In genomic region chr2:195561205-195562032, GRCh38 we compare ENCODE assay signal across 8 cellular contexts.
DNase-seq lines count a peak whose midpoint lies in the region; ATAC-seq, FAIRE-seq and TF ChIP-seq lines count a peak whose summit lies in the region.

No MANE protein-coding gene starts in this region.

- in situ Hi-C loops in GM13976 (cut with MboI; ENCODE audit: low sequenced_read_pairs, unreplicated experiment): no loop called here

- H3K4me2 ChIP-seq in MM.1S (ENCODE audit: low read depth, low read length): peak overlapping the region; percentile 35; the same call in 1 of the 2 replicates

- no peaks in the 10 kb centered on the region for H3K9me3 Mint-ChIP-seq in dendritic cell treated with granulocyte-macrophage colony-stimulating factor and Interleukin-4, amounts not matched to agents 40 ng/mL and 50 ng/mL, for 4 days

- no peaks in the 10 kb centered on the region for H4K20me1 ChIP-seq in MM.1S (ENCODE audit: insufficient read depth, low read length)

- CTCF ChIA-PET in A673 (lab: Charles Lee): no interaction called here

- ATAC-seq in GM18502 (IDR thresholded peaks at IDR 0.05; ENCODE audit: poor library complexity, unreplicated experiment): peak; percentile 56

- no TSS peak for BruUV-seq in A673 (replicated peaks; lab: Mats Ljungman, UMichigan)

- H3K27me3 ChIP-seq in MM.1S (replicated peaks; ENCODE audit: insufficient read depth, low read length): no peaks in the 10 kb centered on the region
- H3K27me3 ChIP-seq in A673 (replicated peaks; ENCODE audit: insufficient read depth, low read depth, low read length, poor library complexity): no peaks in the 10 kb centered on the region

- H3K27me3 Mint-ChIP-seq in dendritic cell treated with granulocyte-macrophage colony-stimulating factor and Interleukin-4, amounts not matched to agents 40 ng/mL and 50 ng/mL, for 4 days: no peaks in the 10 kb centered on the region

- DNase-seq in H54 (ENCODE audit: insufficient read length, low spot score): peak; percentile 54
- peak; percentile 17 for DNase-seq in MM.1S
- no peak for DNase-seq in GM13976 (ENCODE audit: low spot score)
- DNase-seq in A673 (ENCODE audit: low spot score): no peak
- no peak for DNase-seq in DMS53 (lab: John Stamatoyannopoulos, UW)
- DNase-seq in NCI-H1105 (lab: John Stamatoyannopoulos, UW): no peak

- H3K79me2 ChIP-seq in MM.1S (ENCODE audit: low read length): no peaks in the 10 kb centered on the region

- H3K36me3 ChIP-seq in MM.1S (replicated peaks; ENCODE audit: insufficient read depth, low read length) (no peaks in the 10 kb centered on the region), A673 (ENCODE audit: insufficient read depth, low read length, poor library complexity, severe bottlenecking) (no peaks in the 10 kb centered on the region)

- H3K27ac ChIP-seq in MM.1S (ENCODE audit: low read length): peak overlapping the region; percentile 76; the same call in 1 of the 2 replicates
- no peak overlapping the region for H3K27ac ChIP-seq in A673 (ENCODE audit: low read depth, low read length, poor library complexity, severe bottlenecking)

- H3K4me1 ChIP-seq in MM.1S (ENCODE audit: low read length) (peaks cover 33% of the 10 kb centered on the region), A673 (ENCODE audit: insufficient read depth, low read length, poor library complexity, severe bottlenecking) (peaks cover 27% of the 10 kb centered on the region)

- POLR2A ChIA-PET in A673 (lab: Charles Lee; ENCODE audit: low non-redundant PET): no interaction called here

- no peaks in the 10 kb centered on the region for H3K9me3 ChIP-seq in MM.1S (replicated peaks; ENCODE audit: insufficient read depth, low read length)
- H3K9me3 ChIP-seq in A673 (ENCODE audit: low read depth, low read length, poor library complexity, severe bottlenecking): no peaks in the 10 kb centered on the region

- peaks cover 34% of the 10 kb centered on the region for H3F3A ChIP-seq in MM.1S (ENCODE audit: insufficient read depth, low read length)

- intact Hi-C loops in dendritic cell treated with granulocyte-macrophage colony-stimulating factor and Interleukin-4, amounts not matched to agents 40 ng/mL and 50 ng/mL, for 4 days (cut with micrococcal nuclease): loop anchor here (5.0 kb wide), 1 partner anchor 51 kb away; no protein-coding TSS in a partner anchor
- intact Hi-C loops in A673 (cut with micrococcal nuclease; ENCODE audit: unreplicated experiment): no loop called here

- peak; percentile 93 for FAIRE-seq in H54 (lab: Jason Lieb, UNC)

- TF ChIP-seq CTCF in MM.1S (IDR thresholded peaks at IDR 0.05; ENCODE audit: low read length) (no peak), GM13976 (IDR thresholded peaks at IDR 0.05; ENCODE audit: borderline replicate concordance, control extremely low read depth, extremely low read depth, insufficient read depth, missing control alignments) (no peak), A673 (conservative IDR thresholded peaks at IDR 0.05; ENCODE audit: low read depth, low read length) (no peak)

- peak overlapping the region; percentile 50 for H3K4me3 Mint-ChIP-seq in dendritic cell treated with granulocyte-macrophage colony-stimulating factor and Interleukin-4, amounts not matched to agents 40 ng/mL and 50 ng/mL, for 4 days

- peak overlapping the region; percentile 93 for H3K27ac Mint-ChIP-seq in dendritic cell treated with granulocyte-macrophage colony-stimulating factor and Interleukin-4, amounts not matched to agents 40 ng/mL and 50 ng/mL, for 4 days

- H3K4me3 ChIP-seq in MM.1S (ENCODE audit: low read length) (no peak overlapping the region), A673 (ENCODE audit: low read depth, low read length, poor library complexity, severe bottlenecking) (no peak overlapping the region)

- no peaks in the 10 kb centered on the region for H3K9me2 ChIP-seq in MM.1S (replicated peaks; ENCODE audit: insufficient read depth, low read length)

- H3K4me1 Mint-ChIP-seq in dendritic cell treated with granulocyte-macrophage colony-stimulating factor and Interleukin-4, amounts not matched to agents 40 ng/mL and 50 ng/mL, for 4 days (ENCODE audit: low read depth): peaks cover 42% of the 10 kb centered on the region

- no peak overlapping the region for H3K9ac ChIP-seq in MM.1S (ENCODE audit: low read length)

- no peak for TF ChIP-seq POLR2A in H54 (IDR thresholded peaks at IDR 0.05; ENCODE audit: low read depth, low read length)

- no peaks in the 10 kb centered on the region for H3K36me3 Mint-ChIP-seq in dendritic cell treated with granulocyte-macrophage colony-stimulating factor and Interleukin-4, amounts not matched to agents 40 ng/mL and 50 ng/mL, for 4 days (ENCODE audit: low read depth)

- H2AFZ ChIP-seq in MM.1S (ENCODE audit: low read length): 0 out of 2 replicates have a peak overlapping the region, but pooled peaks have one; percentile 13

Comparison
In these comparisons a context has a peak if more than half of its experiments do, and no peak if none do; other contexts are left out.
1. DNase-seq: peak in H54 (single experiment) and MM.1S (single experiment); none in GM13976 (single experiment), A673 (single experiment), DMS53 (single experiment) and NCI-H1105 (single experiment).